26 cellular contexts compared by ENCODE assay signal in genomic region chr1:182754915-182755314, GRCh38. TPM values are rescaled to one million over a fixed set of nuclear protein-coding genes. Genes with fewer than 3 reads are reported as not detected.
DNase-seq lines count a peak whose midpoint lies in the region; ATAC-seq, FAIRE-seq and TF ChIP-seq lines count a peak whose summit lies in the region.
"Had no signal": no experiment of that assay in that cellular context is flagged by ENCODE, and none has a peak within 500 bp of the region (broad histone marks: within the 10 kb centered on the region; RNA-seq: fewer than 3 reads in every experiment).

No MANE protein-coding gene starts in this region.

- H3K79me2 ChIP-seq in endothelial cell of umbilical vein (ENCODE audit: control insufficient read depth, insufficient read depth, low read length) = no peaks in the 10 kb centered on the region

- dilution Hi-C loops in endothelial cell of umbilical vein (cut with MboI; ENCODE audit: extremely low pct_ligation_motif_present, low sequenced_read_pairs) = no loop called here

- H3K9me1 ChIP-seq in endothelial cell of umbilical vein (replicated peaks; ENCODE audit: control insufficient read depth, extremely low read depth, insufficient read depth, low read length) = no peaks in the 10 kb centered on the region

- no peaks in the 10 kb centered on the region for H3K36me3 ChIP-seq in endothelial cell of umbilical vein (ENCODE audit: control insufficient read depth in 2 of 2, extremely low read depth in 1 of 2, insufficient read depth in 2 of 2, low read length in 2 of 2)
- H3K36me3 ChIP-seq in Peyer's patch = no peaks in the 10 kb centered on the region
- H3K36me3 ChIP-seq: BLaER1 treated with 17β-estradiol and CSF1 and Interleukin-3, amounts not matched to agents 10 nM and 100 nM; SJCRH30 had no signal

- ATAC-seq in GM18867 (IDR thresholded peaks at IDR 0.05; ENCODE audit: unreplicated experiment) (no peak), HG02623 (IDR thresholded peaks at IDR 0.05; ENCODE audit: unreplicated experiment) (no peak)
- ATAC-seq: A549, Right ventricle myocardium inferior, SK-N-SH treated with all-trans-retinoic acid at 6 μM for 48 hours had no signal

- peaks cover 36% of the 10 kb centered on the region for H3K4me1 Mint-ChIP-seq in nephron
- H3K4me1 Mint-ChIP-seq: CD4-positive, alpha-beta memory T cell had no signal

- H3K4me3 ChIP-seq in endothelial cell of umbilical vein (replicated peaks in 1 of 3; ENCODE audit: insufficient read depth in 1 of 3, low read depth in 1 of 3, low read length in 3 of 3) (no peak overlapping the region), Peyer's patch (no peak overlapping the region)
- H3K4me3 ChIP-seq: A549; BLaER1 treated with 17β-estradiol and CSF1 and Interleukin-3, amounts not matched to agents 10 nM and 100 nM; SJCRH30 had no signal

- H3K4me3 Mint-ChIP-seq in nephron = no peak overlapping the region
- H3K4me3 Mint-ChIP-seq: CD4-positive, alpha-beta memory T cell had no signal

- no TSS peak for BruUV-seq in endothelial cell of umbilical vein (replicated peaks; lab: Mats Ljungman, UMichigan)

- no peaks in the 10 kb centered on the region for H3K36me3 Mint-ChIP-seq in nephron (ENCODE audit: low read depth)
- H3K36me3 Mint-ChIP-seq: CD4-positive, alpha-beta memory T cell had no signal

- H4K20me1 ChIP-seq in endothelial cell of umbilical vein (replicated peaks; ENCODE audit: control insufficient read depth, extremely low read depth, insufficient read depth, low read length) = no peaks in the 10 kb centered on the region
- H4K20me1 ChIP-seq: BLaER1 treated with 17β-estradiol and CSF1 and Interleukin-3, amounts not matched to agents 10 nM and 100 nM had no signal

- H3K27me3 ChIP-seq in endothelial cell of umbilical vein (ENCODE audit: control insufficient read depth in 2 of 2, insufficient read depth in 2 of 2, low read length in 2 of 2) (no peaks in the 10 kb centered on the region), Peyer's patch (no peaks in the 10 kb centered on the region)
- H3K27me3 ChIP-seq: BLaER1 treated with 17β-estradiol and CSF1 and Interleukin-3, amounts not matched to agents 10 nM and 100 nM; SJCRH30 had no signal

- no peak overlapping the region for H3K9ac ChIP-seq in endothelial cell of umbilical vein (replicated peaks; ENCODE audit: extremely low read depth, insufficient read depth, low read length)
- H3K9ac ChIP-seq: BLaER1 treated with 17β-estradiol and CSF1 and Interleukin-3, amounts not matched to agents 10 nM and 100 nM had no signal

- H3K4me2 ChIP-seq in endothelial cell of umbilical vein (ENCODE audit: insufficient read depth, low read length) = no peak overlapping the region
- H3K4me2 ChIP-seq: A549; BLaER1 treated with 17β-estradiol and CSF1 and Interleukin-3, amounts not matched to agents 10 nM and 100 nM had no signal

- CTCF ChIA-PET in endothelial cell of umbilical vein (lab: Charles Lee) = interaction anchor here (1.0 to 1.4 kb wide), 3 partner anchors 10 to 32 kb away, joined by 3 read pairs; no protein-coding TSS in a partner anchor

- TF ChIP-seq CTCF in endothelial cell of umbilical vein (IDR thresholded peaks at IDR 0.05; ENCODE audit: extremely low read depth in 1 of 2, insufficient read depth in 1 of 2, low read depth in 1 of 2, low read length in 2 of 2) (no peak), nephron (IDR thresholded peaks at IDR 0.05; ENCODE audit: unreplicated experiment in 3 of 3) (no peak), Peyer's patch (IDR thresholded peaks at IDR 0.05) (no peak)

- intact Hi-C loops in endothelial cell of umbilical vein (cut with micrococcal nuclease) = no loop called here

- no peak for TF ChIP-seq POLR2A in endothelial cell of umbilical vein (IDR thresholded peaks at IDR 0.05; ENCODE audit: low read depth, low read length)
- TF ChIP-seq POLR2A in Peyer's patch (IDR thresholded peaks at IDR 0.05) = no peak

- no peak for FAIRE-seq in endothelial cell of umbilical vein (lab: Jason Lieb, UNC)
- FAIRE-seq: A549, GM18507, H54 had no signal

- POLR2A ChIA-PET in endothelial cell of umbilical vein (lab: Charles Lee) = no interaction called here

- no peaks in the 10 kb centered on the region for H3K27me3 Mint-ChIP-seq in nephron (ENCODE audit: low read depth)

- peak overlapping the region in 2 of 3 experiments; percentile 2 to 65 for H3K27ac Mint-ChIP-seq in nephron
- H3K27ac Mint-ChIP-seq: CD4-positive, alpha-beta memory T cell had no signal

- H3K9me3 ChIP-seq in endothelial cell of umbilical vein (replicated peaks; ENCODE audit: control insufficient read depth, insufficient read depth, low read length) (no peaks in the 10 kb centered on the region), Peyer's patch (no peaks in the 10 kb centered on the region)
- H3K9me3 ChIP-seq: A549, SJCRH30 had no signal

- DNase-seq in HPDE6-E6E7 (ENCODE audit: extremely low spot score) (peak; percentile 10), endothelial cell of umbilical vein (ENCODE audit: low read depth, low spot score) (no peak), Peyer's patch (no peak), dermis blood vessel endothelial cell (no peak)
- DNase-seq: AML-193; CD4-positive, alpha-beta memory T cell; COR-L47; DND-41; KBM-7; MV-4-11; NCI-H1105; NCI-H146; NCI-H1930; NCI-H446; NCI-H524 treated with DMSO at 0.1 percent for 48 hours; NCI-H774; SJCRH30 had no signal

- no peaks in the 10 kb centered on the region for H3K9me3 Mint-ChIP-seq in nephron

- H3K4me1 ChIP-seq in endothelial cell of umbilical vein (ENCODE audit: control insufficient read depth, extremely low read depth, insufficient read depth, low read length) = no peaks in the 10 kb centered on the region
- H3K4me1 ChIP-seq in Peyer's patch = no peaks in the 10 kb centered on the region
- H3K4me1 ChIP-seq: A549 had no signal

- no peak overlapping the region for H3K27ac ChIP-seq in endothelial cell of umbilical vein (ENCODE audit: insufficient read depth, low read depth, low read length)
- no peak overlapping the region for H3K27ac ChIP-seq in Peyer's patch
- H3K27ac ChIP-seq: A549; BLaER1 treated with 17β-estradiol and CSF1 and Interleukin-3, amounts not matched to agents 10 nM and 100 nM; SJCRH30 had no signal

- no peak overlapping the region for H2AFZ ChIP-seq in endothelial cell of umbilical vein (ENCODE audit: low read depth, low read length)

TF ChIP-seq in endothelial cell of umbilical vein, 7 proteins besides CTCF, POLR2A, EP300 and RAD21:
- TF ChIP-seq GATA2 (IDR thresholded peaks at IDR 0.05; ENCODE audit: insufficient read depth, insufficient read length, low read depth, low read length) (no peak), JUN (IDR thresholded peaks at IDR 0.05; ENCODE audit: borderline replicate concordance, insufficient read depth, insufficient read length, low read depth) (no peak), EZH2 (IDR thresholded peaks at IDR 0.05; ENCODE audit: borderline replicate concordance, low read depth, low read length, severe bottlenecking) (no peak), MAX (IDR thresholded peaks at IDR 0.05; ENCODE audit: insufficient read depth, insufficient read length) (no peak), FOS (IDR thresholded peaks at IDR 0.05; ENCODE audit: borderline replicate concordance, insufficient read depth, low read length) (peak; percentile 8)

RNA-seq across cellular contexts. Expression of gene NPL, which starts 34.7 kb away (rescaled TPM):
- total RNA-seq in endothelial cell of umbilical vein = 0.75 and 1.3 TPM in 2 replicates
- 0.14 TPM in 1 of 2 replicates, not detected in the other for polyA plus RNA-seq in endothelial cell of umbilical vein
- 0.23 and 0.32 TPM in 2 replicates for polyA plus RNA-seq in endothelial cell of umbilical vein (2011; cell fraction: cytosol; rRNA removed)
- 0.74 and 0.83 TPM in 2 replicates for polyA plus RNA-seq in endothelial cell of umbilical vein (2011; cell fraction: nucleus; rRNA removed)
- 0.27 and 0.55 TPM in 2 replicates for polyA plus RNA-seq in endothelial cell of umbilical vein (2012)
- 1.0 TPM in 1 of 2 replicates, not detected in the other for polyA minus RNA-seq in endothelial cell of umbilical vein
- polyA minus RNA-seq in endothelial cell of umbilical vein (2011; cell fraction: cytosol; rRNA and poly(A)+ RNA removed) = 3.1 TPM
- not detected in 2 replicates for polyA minus RNA-seq in endothelial cell of umbilical vein (2011; cell fraction: nucleus; rRNA and poly(A)+ RNA removed)
- total RNA-seq in Peyer's patch = 10 to 100 TPM in 2 of 4 donors, 1 to 10 TPM in 2; 2.3 to 10.7 (median 7.4) TPM
- 1.9 and 2.4 TPM in 2 replicates for total RNA-seq in dermis blood vessel endothelial cell
